6 cellular contexts compared by ENCODE assay signal in genomic region chr9:98839724-98840123, GRCh38.
"Had no signal": no experiment of that assay in that cellular context is flagged by ENCODE, and none has a peak within 500 bp of the region (broad histone marks: within the 10 kb centered on the region; RNA-seq: fewer than 3 reads in every experiment).

No MANE protein-coding gene starts in this region.

- H3K27ac Mint-ChIP-seq: H9 had no signal

- ATAC-seq: K562 had no signal

- H3K4me3 ChIP-seq: K562 had no signal

- H3K4me3 Mint-ChIP-seq: H9 had no signal

- H3K9me3 Mint-ChIP-seq: H9 had no signal

- DNase-seq: GOT3, H9, HCEC 1CT, IMR-90, KG1 had no signal
